Comparison of ENCODE assay signal across 8 cellular contexts in genomic region chr2:206086683-206087350, GRCh38. TPM values are rescaled to one million over a fixed set of nuclear protein-coding genes. Genes with fewer than 3 reads are reported as not detected.
DNase-seq lines count a peak whose midpoint lies in the region; ATAC-seq and TF ChIP-seq lines count a peak whose summit lies in the region.

No MANE protein-coding gene starts in this region.

- H3K4me1 Mint-ChIP-seq in GM23338 = peaks cover 14% of the 10 kb centered on the region; the same call in 2 of the 3 replicates
- peaks cover 13% of the 10 kb centered on the region for H3K4me1 Mint-ChIP-seq in T-helper 1 cell treated with Interleukin-12 subunit alpha and Interleukin-12 subunit beta and Interleukin-4 antibody, amounts not matched to agents 30 μg/mL and 1 μg/mL, for 36 hours (ENCODE audit: low read depth)

- 1 to 3% methylated on average over 4 of the region's 4 CpGs for WGBS in esophagus, 2 donors

- peaks cover 26% of the 10 kb centered on the region for H3K27me3 Mint-ChIP-seq in GM23338 (ENCODE audit: insufficient read depth, low read depth, poor library complexity)
- no peaks in the 10 kb centered on the region for H3K27me3 Mint-ChIP-seq in T-helper 1 cell treated with Interleukin-12 subunit alpha and Interleukin-12 subunit beta and Interleukin-4 antibody, amounts not matched to agents 30 μg/mL and 1 μg/mL, for 36 hours (ENCODE audit: low read depth)

- H3K36me3 Mint-ChIP-seq in GM23338 (ENCODE audit: low read depth) = peaks cover 45% of the 10 kb centered on the region
- H3K36me3 Mint-ChIP-seq in T-helper 1 cell treated with Interleukin-12 subunit alpha and Interleukin-12 subunit beta and Interleukin-4 antibody, amounts not matched to agents 30 μg/mL and 1 μg/mL, for 36 hours (ENCODE audit: low read depth) = peaks cover 5% of the 10 kb centered on the region

- peak overlapping the region; percentile 93 for H3K27ac Mint-ChIP-seq in GM23338
- H3K27ac Mint-ChIP-seq in T-helper 1 cell treated with Interleukin-12 subunit alpha and Interleukin-12 subunit beta and Interleukin-4 antibody, amounts not matched to agents 30 μg/mL and 1 μg/mL, for 36 hours = peak overlapping the region; percentile 58

- peaks cover 6% of the 10 kb centered on the region; the same call in 1 of the 2 replicates for H3K36me3 ChIP-seq in GM23338 (ENCODE audit: insufficient read depth)
- peaks cover 0 to 2% of the 10 kb centered on the region in 2 donors for H3K36me3 ChIP-seq in esophagus (ENCODE audit: control insufficient read depth in 2 of 2, insufficient read depth in 2 of 2, low read length in 1 of 2)
- peaks cover 3% of the 10 kb centered on the region for H3K36me3 ChIP-seq in osteoblast (ENCODE audit: insufficient read depth, low read length)

- peaks cover 7% of the 10 kb centered on the region; the same call in 1 of the 2 replicates for H3F3A ChIP-seq in GM23338 (replicated peaks; ENCODE audit: low read depth)

- peak overlapping the region; percentile 99 for H3K27ac ChIP-seq in 22Rv1
- H3K27ac ChIP-seq in GM23338 (ENCODE audit: low read depth) = peak overlapping the region; percentile 99
- peak overlapping the region; percentile 20 to 71 for H3K27ac ChIP-seq in esophagus (ENCODE audit: low read depth in 2 of 2, low read length in 1 of 2)
- peak overlapping the region; percentile 94 for H3K27ac ChIP-seq in osteoblast (ENCODE audit: low read depth, low read length)

- ATAC-seq in GM23338 = no peak

- H3K27me3 ChIP-seq in GM23338 (ENCODE audit: insufficient read depth) = no peaks in the 10 kb centered on the region
- H3K27me3 ChIP-seq in esophagus (ENCODE audit: control insufficient read depth in 1 of 2, insufficient read depth in 2 of 2, low read length in 2 of 2) = no peaks in the 10 kb centered on the region
- no peaks in the 10 kb centered on the region for H3K27me3 ChIP-seq in osteoblast (ENCODE audit: insufficient read depth, low read length)

- no peaks in the 10 kb centered on the region for H3K9me2 ChIP-seq in GM23338 (ENCODE audit: insufficient read depth)

- peak overlapping the region; percentile 99 for H3K4me3 Mint-ChIP-seq in GM23338
- H3K4me3 Mint-ChIP-seq in T-helper 1 cell treated with Interleukin-12 subunit alpha and Interleukin-12 subunit beta and Interleukin-4 antibody, amounts not matched to agents 30 μg/mL and 1 μg/mL, for 36 hours = peak overlapping the region; percentile 75

- H3K4me2 ChIP-seq in GM23338 = peak overlapping the region; percentile 87
- peak overlapping the region; percentile 80 for H3K4me2 ChIP-seq in osteoblast (ENCODE audit: insufficient read depth, low read length)

- H3K79me2 ChIP-seq in GM23338 (replicated peaks; ENCODE audit: insufficient read depth) = peaks cover 61% of the 10 kb centered on the region
- peaks cover 50% of the 10 kb centered on the region for H3K79me2 ChIP-seq in osteoblast (ENCODE audit: insufficient read depth, low read length)

- H3K4me1 ChIP-seq in GM23338 (ENCODE audit: insufficient read depth) (peaks cover 9% of the 10 kb centered on the region), esophagus (ENCODE audit: control insufficient read depth in 2 of 2, insufficient read depth in 2 of 2, low read length in 1 of 2) (no peaks in the 10 kb centered on the region), osteoblast (ENCODE audit: insufficient read depth, low read length) (peaks cover 10% of the 10 kb centered on the region)

- H3K9me3 ChIP-seq in esophagus (ENCODE audit: control insufficient read depth in 2 of 2, insufficient read depth in 1 of 2, low read depth in 1 of 2, low read length in 1 of 2) (no peaks in the 10 kb centered on the region), osteoblast (ENCODE audit: low read depth, low read length) (no peaks in the 10 kb centered on the region)

- DNase-seq in GM23338 (ENCODE audit: low spot score) (no peak), osteoblast (ENCODE audit: insufficient read length, low spot score, missing footprints) (peak; percentile 81), GOT3 (lab: John Stamatoyannopoulos, UW) (no peak), SW 1271 (lab: John Stamatoyannopoulos, UW) (no peak), GF-D8 (lab: John Stamatoyannopoulos, UW) (no peak)

- H3K4me3 ChIP-seq in GM23338 (peak overlapping the region; percentile 89), esophagus (ENCODE audit: low read depth in 1 of 2, low read length in 2 of 2) (peak overlapping the region in 1 of 2 donors; percentile 99), osteoblast (ENCODE audit: insufficient read depth, low read length) (peak overlapping the region; percentile 89)

- no peak overlapping the region for H2AFZ ChIP-seq in GM23338
- H2AFZ ChIP-seq in osteoblast (ENCODE audit: low read length) = no peak overlapping the region

- no peak for TF ChIP-seq CTCF in 22Rv1 (IDR thresholded peaks at IDR 0.05)
- no peak for TF ChIP-seq CTCF in GM23338 (conservative IDR thresholded peaks at IDR 0.05; ENCODE audit: low read depth in 2 of 2)
- TF ChIP-seq CTCF in osteoblast (IDR thresholded peaks at IDR 0.05; ENCODE audit: extremely low read depth, low read depth, low read length) = no peak

- H3K9me3 Mint-ChIP-seq in GM23338 = peaks cover 8% of the 10 kb centered on the region; the same call in 2 of the 3 replicates
- no peaks in the 10 kb centered on the region for H3K9me3 Mint-ChIP-seq in T-helper 1 cell treated with Interleukin-12 subunit alpha and Interleukin-12 subunit beta and Interleukin-4 antibody, amounts not matched to agents 30 μg/mL and 1 μg/mL, for 36 hours

- no peaks in the 10 kb centered on the region; the same call in 1 of the 2 replicates for H4K20me1 ChIP-seq in GM23338 (replicated peaks; ENCODE audit: insufficient read depth)
- H4K20me1 ChIP-seq in osteoblast (ENCODE audit: insufficient read depth, low read length) = peaks cover 2% of the 10 kb centered on the region

TF ChIP-seq in GM23338, 12 proteins besides CTCF, POLR2A, EP300 and RAD21 (continues in another document):
- TF ChIP-seq STAT1 (IDR thresholded peaks at IDR 0.05; ENCODE audit: unreplicated experiment) = no peak
- TF ChIP-seq ZNF462 (CRISPR knock-in tag; IDR thresholded peaks at IDR 0.05) = no peak

RNA-seq across cellular contexts. Expression of gene INO80D, which starts 0.8 kb away (rescaled TPM):
- 33.9 and 37.4 TPM in 2 replicates for total RNA-seq in GM23338 (2014; rRNA removed; shearing (Covaris generic))
- polyA plus RNA-seq in GM23338 (2016; fragmentation: Nextera tagmentation; extraction: Ambion mirVana) (16.8 and 17.5 TPM in 2 replicates), esophagus (1 to 10 TPM; 1.7 to 3.4 TPM)
- 9.0 and 10.6 TPM in 2 replicates for total RNA-seq in osteoblast

Comparison
In these comparisons a context has a peak if more than half of its experiments do, and no peak if none do; other contexts are left out.
1. H3K27ac ChIP-seq: peak in every context shown above with its lines; median percentile 99 in 22Rv1; 99 in GM23338; 94 in osteoblast; 46 in esophagus.